1 cellular context compared by ENCODE assay signal in genomic region chr22:20979940-20980453, GRCh38.
TF ChIP-seq lines count a peak whose summit lies in the region.

No MANE protein-coding gene starts in this region.

TF ChIP-seq in HEK293, 187 proteins besides CTCF, POLR2A, EP300 and RAD21 (continued from another document):
- TF ChIP-seq BCL6B (tag by site-specific recombination; IDR thresholded peaks at IDR 0.05) (no peak), ZNF830 (tag by site-specific recombination; IDR thresholded peaks at IDR 0.05; ENCODE audit: low read depth) (no peak), ZBTB6 (tag by site-specific recombination; IDR thresholded peaks at IDR 0.05) (no peak)
